In the genomic region with DNA sequence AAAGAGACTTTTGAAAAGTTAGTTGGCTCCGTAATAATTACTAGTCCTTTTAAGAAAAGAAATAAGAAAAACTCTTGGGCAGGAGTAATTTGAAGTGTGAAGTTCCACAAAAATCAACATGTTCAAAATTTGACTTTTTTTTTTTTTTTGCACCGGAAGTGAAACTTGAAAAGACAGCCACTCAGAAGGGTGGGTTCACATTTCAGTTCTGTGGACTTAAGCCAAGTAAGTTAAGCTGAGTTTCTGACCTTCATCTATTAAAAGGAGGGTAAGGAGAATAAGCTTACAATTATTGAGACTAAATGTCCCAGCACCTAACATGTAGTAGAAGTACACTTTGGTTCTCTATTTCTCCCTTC, we compare ENCODE assay signal across 1 cellular context.
A peak's percentile ranks its signal among the peaks of the same experiment; 100 is the strongest.
TF ChIP-seq lines count a peak whose summit lies in the region.

No MANE protein-coding gene starts in this region.

TF ChIP-seq in GM12878, 131 proteins besides CTCF, POLR2A, EP300 and RAD21:
- peak; percentile 44; the same call in 1 of the 2 replicates for TF ChIP-seq ZNF687 (IDR thresholded peaks at IDR 0.05)
- no peak for TF ChIP-seq NFXL1 (IDR thresholded peaks at IDR 0.05; ENCODE audit: borderline replicate concordance)
- peak; percentile 50; the same call in 1 of the 2 replicates for TF ChIP-seq GABPA (IDR thresholded peaks at IDR 0.05; ENCODE audit: low read depth)
- TF ChIP-seq MTA2 (IDR thresholded peaks at IDR 0.05; ENCODE audit: low read depth): 0 out of 2 replicates have a peak, but pooled peaks have one; percentile 13
- TF ChIP-seq ELK1 (IDR thresholded peaks at IDR 0.05; ENCODE audit: low read depth, low read length): peak; percentile 68; the same call in 1 of the 2 replicates
- peak; percentile 70 for TF ChIP-seq NR2C1 (IDR thresholded peaks at IDR 0.05)
- TF ChIP-seq, protein P1, sequence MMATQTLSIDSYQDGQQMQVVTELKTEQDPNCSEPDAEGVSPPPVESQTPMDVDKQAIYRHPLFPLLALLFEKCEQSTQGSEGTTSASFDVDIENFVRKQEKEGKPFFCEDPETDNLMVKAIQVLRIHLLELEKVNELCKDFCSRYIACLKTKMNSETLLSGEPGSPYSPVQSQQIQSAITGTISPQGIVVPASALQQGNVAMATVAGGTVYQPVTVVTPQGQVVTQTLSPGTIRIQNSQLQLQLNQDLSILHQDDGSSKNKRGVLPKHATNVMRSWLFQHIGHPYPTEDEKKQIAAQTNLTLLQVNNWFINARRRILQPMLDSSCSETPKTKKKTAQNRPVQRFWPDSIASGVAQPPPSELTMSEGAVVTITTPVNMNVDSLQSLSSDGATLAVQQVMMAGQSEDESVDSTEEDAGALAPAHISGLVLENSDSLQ (IDR thresholded peaks at IDR 0.05): peak; percentile 29; the same call in 1 of the 2 replicates
- peak; percentile 41; the same call in 1 of the 2 replicates for TF ChIP-seq SPI1 (IDR thresholded peaks at IDR 0.05; ENCODE audit: borderline replicate concordance, insufficient read depth, low read depth, low read length)
- peak; percentile 66 for TF ChIP-seq ZNF384 (IDR thresholded peaks at IDR 0.05; ENCODE audit: borderline replicate concordance, low read depth, low read length)
- no peak for TF ChIP-seq MLLT1 (IDR thresholded peaks at IDR 0.05)
